Comparison of ENCODE assay signal across 20 cellular contexts in the genomic region with DNA sequence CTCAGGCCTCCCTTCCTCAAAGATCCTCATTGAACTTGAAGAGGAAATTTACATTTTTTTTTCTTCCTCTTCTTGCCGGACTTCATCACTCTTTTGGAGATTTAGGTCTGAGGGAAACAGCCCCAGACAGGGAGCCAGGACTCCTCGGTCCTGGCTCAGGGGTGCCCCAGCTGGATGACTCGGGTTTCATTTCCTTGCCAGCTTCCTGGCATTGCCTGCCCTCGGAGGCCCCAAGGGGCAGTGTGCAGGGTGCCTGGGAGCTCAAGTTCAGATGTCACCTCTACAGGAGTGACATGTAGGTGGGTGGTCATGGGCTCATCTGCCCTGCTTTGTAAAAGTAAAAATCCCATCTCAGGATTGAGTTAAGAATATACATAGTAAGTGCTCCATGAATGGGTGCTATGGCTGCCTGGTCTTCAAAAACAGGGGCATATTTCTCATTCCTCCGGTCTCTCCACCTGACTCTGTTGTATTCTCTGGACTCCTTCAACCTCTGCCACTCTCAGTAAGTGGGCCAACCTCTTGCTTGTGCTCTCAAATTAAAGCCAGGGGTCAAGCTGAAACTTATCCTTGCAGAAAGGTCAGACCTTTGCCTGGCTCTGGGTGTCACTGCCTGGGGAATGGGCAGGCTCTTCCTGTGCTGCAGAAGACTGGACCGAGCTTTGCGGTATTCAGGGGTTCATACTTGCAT. TPM values are rescaled to one million over a fixed set of nuclear protein-coding genes. Genes with fewer than 3 reads are reported as not detected.
DNase-seq lines count a peak whose midpoint lies in the region; ATAC-seq, FAIRE-seq and TF ChIP-seq lines count a peak whose summit lies in the region.
"Had no signal": no experiment of that assay in that cellular context is flagged by ENCODE, and none has a peak within 500 bp of the region (broad histone marks: within the 10 kb centered on the region; RNA-seq: fewer than 3 reads in every experiment).

No MANE protein-coding gene starts in this region.

- BruUV-seq in Panc1 (replicated peaks; lab: Mats Ljungman, UMichigan): no TSS peak

- POLR2A ChIA-PET in Panc1 (lab: Charles Lee): no interaction called here
- POLR2A ChIA-PET in activated CD8-positive, alpha-beta T cell treated with anti-CD3 and anti-CD28 coated beads, Interleukin-2, amount 10 ng/mL, durations not matched to agents 7 days and 5 days (lab: Charles Lee): no interaction called here

- H3K4me2 ChIP-seq in BLaER1 treated with 17β-estradiol and CSF1 and Interleukin-3, amounts not matched to agents 10 nM and 100 nM: peak overlapping the region; percentile 26 to 77 (median 66)
- H3K4me2 ChIP-seq: PC-9 had no signal

- no peak overlapping the region for H3K4me3 ChIP-seq in BLaER1 treated with 17β-estradiol and CSF1 and Interleukin-3, amounts not matched to agents 10 nM and 100 nM
- H3K4me3 ChIP-seq in Panc1 (ENCODE audit: low read depth in 2 of 2, low read length in 2 of 2) (no peak overlapping the region), kidney (ENCODE audit: low read length in 2 of 2) (no peak overlapping the region), sigmoid colon (no peak overlapping the region), SJCRH30 (no peak overlapping the region)
- H3K4me3 ChIP-seq: HAP-1, PC-9 had no signal

- H3K36me3 Mint-ChIP-seq in activated CD8-positive, alpha-beta T cell treated with anti-CD3 and anti-CD28 coated beads, Interleukin-2, amount 10 ng/mL, durations not matched to agents 7 days and 5 days (ENCODE audit: low read depth): peaks cover 6% of the 10 kb centered on the region

- no peak for ATAC-seq in Panc1
- ATAC-seq in HG03457 (IDR thresholded peaks at IDR 0.05; ENCODE audit: unreplicated experiment): no peak
- no peak for ATAC-seq in HG03460 (IDR thresholded peaks at IDR 0.05; ENCODE audit: unreplicated experiment)
- no peak for ATAC-seq in activated CD8-positive, alpha-beta T cell treated with anti-CD3 and anti-CD28 coated beads, Interleukin-2, amount 10 ng/mL, durations not matched to agents 7 days and 5 days

- H3K36me3 ChIP-seq in BLaER1 treated with 17β-estradiol and CSF1 and Interleukin-3, amounts not matched to agents 10 nM and 100 nM: peaks cover 0 to 45% (median 0%) of the 10 kb centered on the region in 11 experiments; a peak in 9 of 22 replicates
- no peaks in the 10 kb centered on the region for H3K36me3 ChIP-seq in Panc1 (ENCODE audit: control insufficient read depth, insufficient read depth, low read length)
- no peaks in the 10 kb centered on the region for H3K36me3 ChIP-seq in kidney (ENCODE audit: control insufficient read depth in 1 of 2, insufficient read depth in 2 of 2, low read length in 2 of 2)
- H3K36me3 ChIP-seq in sigmoid colon: no peaks in the 10 kb centered on the region
- H3K36me3 ChIP-seq in SJCRH30: no peaks in the 10 kb centered on the region

- peaks cover 9% of the 10 kb centered on the region for H3K4me1 Mint-ChIP-seq in activated CD8-positive, alpha-beta T cell treated with anti-CD3 and anti-CD28 coated beads, Interleukin-2, amount 10 ng/mL, durations not matched to agents 7 days and 5 days (ENCODE audit: low read depth)

- CTCF ChIA-PET in Panc1 (lab: Charles Lee): no interaction called here
- CTCF ChIA-PET in activated CD8-positive, alpha-beta T cell treated with anti-CD3 and anti-CD28 coated beads, Interleukin-2, amount 10 ng/mL, durations not matched to agents 7 days and 5 days (lab: Charles Lee): interaction anchor here (0.6 kb wide), 1 partner anchor 140 kb away, joined by 3 read pairs; no protein-coding TSS in a partner anchor

- H3K9ac ChIP-seq in BLaER1 treated with 17β-estradiol and CSF1 and Interleukin-3, amounts not matched to agents 10 nM and 100 nM: no peak overlapping the region
- H3K9ac ChIP-seq in kidney (ENCODE audit: low read length in 2 of 2): no peak overlapping the region

- in situ Hi-C loops in Panc1 (cut with HindIII; ENCODE audit: low pct_unique_long_range_greater_than_20kb, low sequenced_read_pairs): no loop called here

- TF ChIP-seq POLR2A in sigmoid colon (IDR thresholded peaks at IDR 0.05): no peak

- intact Hi-C loops in Panc1 (cut with micrococcal nuclease; ENCODE audit: unreplicated experiment): no loop called here
- intact Hi-C loops in kidney (cut with DNase I): no loop called here
- intact Hi-C loops in sigmoid colon (cut with DNase I): no loop called here

- no peak for FAIRE-seq in kidney (lab: Jason Lieb, UNC)

- 64 to 81% methylated on average over 7 of the region's 7 CpGs for WGBS in sigmoid colon, 2 donors

- H3K27me3 ChIP-seq in BLaER1 treated with 17β-estradiol and CSF1 and Interleukin-3, amounts not matched to agents 10 nM and 100 nM: no peaks in the 10 kb centered on the region
- H3K27me3 ChIP-seq in Panc1 (ENCODE audit: control insufficient read depth, insufficient read depth, low read length) (no peaks in the 10 kb centered on the region), sigmoid colon (no peaks in the 10 kb centered on the region), SJCRH30 (no peaks in the 10 kb centered on the region)
- H3K27me3 ChIP-seq: BE2C had no signal

- no peak for DNase-seq in Panc1 (ENCODE audit: low read depth, low spot score)
- peak; percentile 68 for DNase-seq in kidney
- DNase-seq in sigmoid colon: peak; percentile 50
- no peak for DNase-seq in SJCRH30
- DNase-seq in activated CD8-positive, alpha-beta T cell treated with anti-CD3 and anti-CD28 coated beads, Interleukin-2, amount 10 ng/mL, durations not matched to agents 7 days and 5 days: no peak
- DNase-seq: BE2C, DMS153, EL, NCI-H1417, NCI-H1930, NCI-H2171, NCI-H446 treated with DMSO at 0.1 percent for 48 hours, NCI-H774, PC-9, SHP77 had no signal

- no peaks in the 10 kb centered on the region for H3K27me3 Mint-ChIP-seq in activated CD8-positive, alpha-beta T cell treated with anti-CD3 and anti-CD28 coated beads, Interleukin-2, amount 10 ng/mL, durations not matched to agents 7 days and 5 days (ENCODE audit: low read depth)

- no peak overlapping the region for H3K27ac ChIP-seq in BLaER1 treated with 17β-estradiol and CSF1 and Interleukin-3, amounts not matched to agents 10 nM and 100 nM
- H3K27ac ChIP-seq in Panc1 (ENCODE audit: low read length): peak overlapping the region; percentile 85
- no peak overlapping the region for H3K27ac ChIP-seq in kidney (ENCODE audit: low read depth in 2 of 2, low read length in 2 of 2)
- no peak overlapping the region for H3K27ac ChIP-seq in sigmoid colon
- no peak overlapping the region for H3K27ac ChIP-seq in SJCRH30
- H3K27ac ChIP-seq: PC-9 had no signal

- peaks cover 8% of the 10 kb centered on the region for H3K9me3 Mint-ChIP-seq in activated CD8-positive, alpha-beta T cell treated with anti-CD3 and anti-CD28 coated beads, Interleukin-2, amount 10 ng/mL, durations not matched to agents 7 days and 5 days (ENCODE audit: insufficient read depth)

- H4K20me1 ChIP-seq in BLaER1 treated with 17β-estradiol and CSF1 and Interleukin-3, amounts not matched to agents 10 nM and 100 nM: peaks cover 0 to 100% (median 0%) of the 10 kb centered on the region in 11 experiments; a peak in 9 of 22 replicates

- TF ChIP-seq CTCF in Panc1 (IDR thresholded peaks at IDR 0.05): no peak
- TF ChIP-seq CTCF in kidney (IDR thresholded peaks at IDR 0.05; ENCODE audit: borderline replicate concordance, extremely low read depth, insufficient read depth): no peak
- TF ChIP-seq CTCF in sigmoid colon (IDR thresholded peaks at IDR 0.05): no peak

- peaks cover 24 to 36% (median 31%) of the 10 kb centered on the region in 10 experiments for H3K4me1 ChIP-seq in BLaER1 treated with 17β-estradiol and CSF1 and Interleukin-3, amounts not matched to agents 10 nM and 100 nM
- H3K4me1 ChIP-seq in Panc1 (ENCODE audit: control insufficient read depth, insufficient read depth, low read length) (peaks cover 69% of the 10 kb centered on the region), kidney (ENCODE audit: control insufficient read depth in 1 of 2, insufficient read depth in 1 of 2, low read depth in 1 of 2, low read length in 2 of 2) (peaks cover 31 to 33% of the 10 kb centered on the region in 2 donors), sigmoid colon (peaks cover 0 to 15% (median 10%) of the 10 kb centered on the region in 4 donors), SJCRH30 (no peaks in the 10 kb centered on the region)

- H3K27ac Mint-ChIP-seq in activated CD8-positive, alpha-beta T cell treated with anti-CD3 and anti-CD28 coated beads, Interleukin-2, amount 10 ng/mL, durations not matched to agents 7 days and 5 days: no peak overlapping the region
- H3K27ac Mint-ChIP-seq: IgD-negative memory B cell had no signal

- TF ChIP-seq EP300 in sigmoid colon (IDR thresholded peaks at IDR 0.05): no peak

- H3K4me3 Mint-ChIP-seq in activated CD8-positive, alpha-beta T cell treated with anti-CD3 and anti-CD28 coated beads, Interleukin-2, amount 10 ng/mL, durations not matched to agents 7 days and 5 days: no peak overlapping the region

- peaks cover 11 to 23% (median 15%) of the 10 kb centered on the region in 11 experiments for H3K9me3 ChIP-seq in BLaER1 treated with 17β-estradiol and CSF1 and Interleukin-3, amounts not matched to agents 10 nM and 100 nM (replicated peaks in 1 of 11)
- H3K9me3 ChIP-seq in Panc1 (ENCODE audit: control insufficient read depth, insufficient read depth, low read depth, low read length): peaks cover 7% of the 10 kb centered on the region; the same call in 1 of the 2 replicates
- H3K9me3 ChIP-seq in kidney (ENCODE audit: control insufficient read depth in 1 of 2, low read length in 2 of 2): peaks cover 0 to 6% of the 10 kb centered on the region in 2 donors
- H3K9me3 ChIP-seq in sigmoid colon: peaks cover 0 to 3% (median 0%) of the 10 kb centered on the region in 4 donors
- peaks cover 8% of the 10 kb centered on the region; the same call in 1 of the 2 replicates for H3K9me3 ChIP-seq in SJCRH30 (replicated peaks)

RNA-seq across cellular contexts. Expression of a gene that starts 51.8 kb away (rescaled TPM):
- total RNA-seq in Panc1 (2021; ENCODE audit: unreplicated experiment) (45.9 TPM), kidney (23.0 TPM), sigmoid colon (1 to 10 TPM; 4.8 to 8.0 (median 5.8) TPM)
- 52.1 TPM for polyA plus RNA-seq in Panc1 (2012; ENCODE audit: insufficient read length)
- polyA plus RNA-seq in kidney (ENCODE audit: insufficient read depth, low read depth, low replicate concordance) (15.4 TPM), sigmoid colon (1 to 10 TPM; 1.8 to 9.2 (median 1.8) TPM)
- 6.7 and 7.6 TPM in 2 replicates for total RNA-seq in SJCRH30 (2014; rRNA removed; shearing (Covaris generic))
- 1 to 10 TPM in 1 of 2 experiments, under 1 TPM in 1; 0.97 to 1.2 TPM for total RNA-seq in activated CD8-positive, alpha-beta T cell treated with anti-CD3 and anti-CD28 coated beads, Interleukin-2, amount 10 ng/mL, durations not matched to agents 7 days and 5 days
- polyA plus RNA-seq: IgD-negative memory B cell had no signal

Comparison
In these comparisons a context has a peak if more than half of its experiments do, and no peak if none do; other contexts are left out.
1. DNase-seq: peak in kidney (single experiment) and sigmoid colon (single experiment); none in Panc1 (single experiment), SJCRH30 (0 of 2) and activated CD8-positive, alpha-beta T cell treated with anti-CD3 and anti-CD28 coated beads, Interleukin-2, amount 10 ng/mL, durations not matched to agents 7 days and 5 days (single experiment).